Comparison of ENCODE assay signal across 3 cellular contexts in the genomic region with DNA sequence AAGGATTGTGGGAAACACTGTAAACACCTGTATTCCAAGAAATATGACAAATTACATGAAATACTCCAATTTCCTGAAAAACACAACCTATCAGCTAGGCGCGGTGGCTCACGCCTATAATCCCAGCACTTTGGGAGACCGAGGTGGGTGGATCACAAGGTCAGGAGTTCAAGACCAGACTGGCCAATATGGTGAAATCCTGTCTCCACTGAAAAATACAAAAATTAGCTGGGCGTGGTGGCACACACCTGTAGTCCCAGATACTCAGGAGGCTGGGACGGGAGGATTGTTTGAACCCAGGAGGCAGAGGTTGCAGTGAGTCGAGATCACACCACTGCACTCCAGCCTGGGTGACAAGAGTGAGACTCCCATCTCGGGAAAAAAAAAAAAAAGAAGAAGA. TPM values are rescaled to one million over a fixed set of nuclear protein-coding genes. Genes with fewer than 3 reads are reported as not detected.
"Had no signal": no experiment of that assay in that cellular context is flagged by ENCODE, and none has a peak within 500 bp of the region (broad histone marks: within the 10 kb centered on the region; RNA-seq: fewer than 3 reads in every experiment).

No MANE protein-coding gene starts in this region.

RNA-seq across cellular contexts. Expression of gene ZDHHC11B, which starts 21.5 kb away (rescaled TPM):
- total RNA-seq: lung microvascular endothelial cell had no signal
- polyA plus RNA-seq: immature natural killer cell; naive thymus-derived CD8-positive, alpha-beta T cell had no signal
